Comparison of ENCODE assay signal across 17 cellular contexts in genomic region chr16:73060948-73061495, GRCh38. TPM values are rescaled to one million over a fixed set of nuclear protein-coding genes. Genes with fewer than 3 reads are reported as not detected.
DNase-seq lines count a peak whose midpoint lies in the region; ATAC-seq, FAIRE-seq and TF ChIP-seq lines count a peak whose summit lies in the region.
"Had no signal": no experiment of that assay in that cellular context is flagged by ENCODE, and none has a peak within 500 bp of the region (broad histone marks: within the 10 kb centered on the region; RNA-seq: fewer than 3 reads in every experiment).

No MANE protein-coding gene starts in this region.

- FAIRE-seq in GM12892 (lab: Jason Lieb, UNC) = no peak

- TF ChIP-seq CTCF in heart left ventricle (IDR thresholded peaks at IDR 0.05) = no peak
- TF ChIP-seq CTCF in endodermal cell (conservative IDR thresholded peaks at IDR 0.05) = no peak
- TF ChIP-seq CTCF in nephron (IDR thresholded peaks at IDR 0.05; ENCODE audit: unreplicated experiment in 3 of 3) = no peak
- TF ChIP-seq CTCF in type B pancreatic cell (conservative IDR thresholded peaks at IDR 0.05) = no peak

- H3K4me1 Mint-ChIP-seq in endodermal cell = peaks cover 21% of the 10 kb centered on the region
- H3K4me1 Mint-ChIP-seq in nephron = peaks cover 61% of the 10 kb centered on the region
- peaks cover 60% of the 10 kb centered on the region for H3K4me1 Mint-ChIP-seq in type B pancreatic cell (ENCODE audit: unreplicated experiment)

- no peak for ATAC-seq in heart left ventricle
- ATAC-seq: stimulated activated naive CD8-positive, alpha-beta T cell treated with anti-CD3 and anti-CD28 coated beads, Interleukin-15, Interleukin-2, amounts not matched to agents 100 U/mL and 50 U/mL, for 24 hours had no signal

- H3K9me3 Mint-ChIP-seq in endodermal cell = no peaks in the 10 kb centered on the region
- H3K9me3 Mint-ChIP-seq in nephron = no peaks in the 10 kb centered on the region
- no peaks in the 10 kb centered on the region for H3K9me3 Mint-ChIP-seq in type B pancreatic cell
- H3K9me3 Mint-ChIP-seq: mesothelial cell of epicardium had no signal

- no peaks in the 10 kb centered on the region for H3K36me3 ChIP-seq in heart left ventricle
- H3K36me3 ChIP-seq in endodermal cell (ENCODE audit: control insufficient read depth, insufficient read depth, low read length) = no peaks in the 10 kb centered on the region
- H3K36me3 ChIP-seq: Peyer's patch had no signal

- H3K27me3 ChIP-seq in heart left ventricle (peaks cover 0 to 30% (median 13%) of the 10 kb centered on the region in 9 donors), endodermal cell (ENCODE audit: control insufficient read depth, insufficient read depth, low read length, poor library complexity, severe bottlenecking) (peaks cover 88% of the 10 kb centered on the region)

- H3K36me3 Mint-ChIP-seq in endodermal cell (ENCODE audit: low read depth) = no peaks in the 10 kb centered on the region
- no peaks in the 10 kb centered on the region for H3K36me3 Mint-ChIP-seq in nephron (ENCODE audit: low read depth)
- H3K36me3 Mint-ChIP-seq in type B pancreatic cell = no peaks in the 10 kb centered on the region
- H3K36me3 Mint-ChIP-seq: activated naive CD8-positive, alpha-beta T cell; IgD-negative memory B cell; mesothelial cell of epicardium had no signal

- H3K27ac ChIP-seq in heart left ventricle = peak overlapping the region in 10 of 12 donors; percentile 0 to 96 (median 86)
- H3K27ac ChIP-seq in endodermal cell (ENCODE audit: low read depth, low read length) = no peak overlapping the region
- H3K27ac ChIP-seq: Peyer's patch had no signal

- TF ChIP-seq POLR2A in heart left ventricle (IDR thresholded peaks at IDR 0.05) = no peak
- TF ChIP-seq POLR2A in GM12892 (IDR thresholded peaks at IDR 0.05; ENCODE audit: low read depth, low read length) = no peak

- no peak for DNase-seq in heart left ventricle
- DNase-seq in cardiac septum (ENCODE audit: low spot score) = no peak
- peak; percentile 38 for DNase-seq in endodermal cell
- DNase-seq in type B pancreatic cell (ENCODE audit: extremely low spot score, unreplicated experiment) = no peak
- no peak for DNase-seq in islet precursor cell
- no peak for DNase-seq in anterior cingulate cortex (lab: John Stamatoyannopoulos, UW)
- no peak for DNase-seq in GM12892 (ENCODE audit: insufficient read length)
- DNase-seq: activated CD4-positive, CD25-positive, alpha-beta regulatory T cell treated with anti-CD3 and anti-CD28 coated beads, Interleukin-2, amount 50 U/mL, for 72 hours; erythroblast; NCI-H1105 treated with DMSO at 0.1 percent for 48 hours; retina; stimulated activated naive CD8-positive, alpha-beta T cell treated with anti-CD3 and anti-CD28 coated beads, Interleukin-15, Interleukin-2, amounts not matched to agents 100 U/mL and 50 U/mL, for 24 hours had no signal

- intact Hi-C loops in heart left ventricle (cut with DNase I) = loop anchor here in 3 of 10 donors (5.0 to 10.0 kb wide), 2 partner anchors 114 to 131 kb away; no protein-coding TSS in a partner anchor
- intact Hi-C loops in cardiac septum (cut with DNase I) = no loop called here

- H3K9ac ChIP-seq in endodermal cell (ENCODE audit: extremely low read depth, low read length, poor library complexity, severe bottlenecking) = no peak overlapping the region

- 59 to 84% (median 71%) methylated on average over 4 of the region's 4 CpGs for WGBS in heart left ventricle, 4 donors
- WGBS in endodermal cell (ENCODE audit: insufficient coverage in 1 of 2, insufficient read length in 1 of 2), 2 experiments = 10% methylated on average over 4 of the region's 4 CpGs; no CpG with 5 or more reads in 1 of the 2 experiments

- no peak overlapping the region for H3K4me3 Mint-ChIP-seq in endodermal cell
- peak overlapping the region; percentile 95 to 97 (median 96) for H3K4me3 Mint-ChIP-seq in nephron
- H3K4me3 Mint-ChIP-seq in type B pancreatic cell = peak overlapping the region; percentile 95
- H3K4me3 Mint-ChIP-seq: activated naive CD8-positive, alpha-beta T cell had no signal

- no peaks in the 10 kb centered on the region for H3K9me3 ChIP-seq in heart left ventricle
- H3K9me3 ChIP-seq in endodermal cell (ENCODE audit: control insufficient read depth, low read length) = no peaks in the 10 kb centered on the region
- H3K9me3 ChIP-seq: Peyer's patch had no signal

- H3K27ac Mint-ChIP-seq in endodermal cell (no peak overlapping the region), nephron (peak overlapping the region; percentile 82 to 99 (median 95)), type B pancreatic cell (no peak overlapping the region)
- H3K27ac Mint-ChIP-seq: activated naive CD8-positive, alpha-beta T cell; IgD-negative memory B cell had no signal

- H3K4me1 ChIP-seq in heart left ventricle = peaks cover 0 to 55% (median 21%) of the 10 kb centered on the region in 12 donors
- H3K4me1 ChIP-seq in endodermal cell (ENCODE audit: control insufficient read depth, insufficient read depth, low read length) = peaks cover 6% of the 10 kb centered on the region

- H3K4me3 ChIP-seq in heart left ventricle (peak overlapping the region in 9 of 12 donors; percentile 14 to 94 (median 77)), endodermal cell (ENCODE audit: low read length) (no peak overlapping the region)
- H3K4me3 ChIP-seq: Peyer's patch had no signal

- H3K27me3 Mint-ChIP-seq in endodermal cell (ENCODE audit: insufficient read depth) (peaks cover 74% of the 10 kb centered on the region), nephron (ENCODE audit: low read depth) (peaks cover 70% of the 10 kb centered on the region), type B pancreatic cell (peaks cover 64% of the 10 kb centered on the region)

RNA-seq across cellular contexts. Expression of gene ZFHX3, which starts 13.1 kb away (rescaled TPM):
- 10 to 100 TPM in 6 of 9 donors, 1 to 10 TPM in 3; 7.8 to 21.6 (median 14.5) TPM for total RNA-seq in heart left ventricle
- 1 to 10 TPM; 3.8 to 4.0 TPM for polyA plus RNA-seq in heart left ventricle
- 15.7 TPM for total RNA-seq in cardiac septum
- total RNA-seq in endodermal cell = 1 to 10 TPM in 1 of 2 donors, under 1 TPM in 1; 0.79 to 2.2 TPM
- polyA plus RNA-seq in endodermal cell (2013, experiment 1 of 2) = 9.3 TPM
- 10.4 TPM for polyA plus RNA-seq in endodermal cell (2013, experiment 2 of 2)
- total RNA-seq in type B pancreatic cell (ENCODE audit: low replicate concordance) = 47.4 and 48.5 TPM in 2 replicates
- polyA plus RNA-seq in GM12892 (2012; ENCODE audit: missing spikeins) = 4.2 TPM

Comparison
In these comparisons a context has a peak if more than half of its experiments do, and no peak if none do; other contexts are left out.
1. H3K27ac Mint-ChIP-seq: peak in nephron (3 of 3); none in endodermal cell (single experiment) and type B pancreatic cell (single experiment).